In the genomic region with DNA sequence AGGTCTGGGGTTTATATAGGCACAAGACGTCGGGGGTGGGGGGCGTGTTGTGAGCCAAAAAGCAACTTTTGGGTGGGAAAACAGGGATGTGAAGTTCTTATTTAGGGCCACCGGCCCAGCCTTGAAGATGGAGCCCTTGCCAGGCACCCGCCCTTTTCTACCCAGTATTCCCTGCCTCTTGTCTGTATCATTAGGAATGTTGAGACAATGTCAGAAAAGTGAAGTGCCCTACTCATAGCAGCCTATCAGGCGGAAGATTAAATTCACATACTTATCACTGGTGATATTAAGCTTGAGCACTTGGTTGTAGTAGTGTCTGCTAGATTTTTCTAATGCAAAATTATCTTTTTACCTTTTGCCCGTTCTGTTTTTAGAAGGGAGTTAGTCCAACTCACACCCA, we compare ENCODE assay signal across 34 cellular contexts.
"Had no signal": no experiment of that assay in that cellular context is flagged by ENCODE, and none has a peak within 500 bp of the region (broad histone marks: within the 10 kb centered on the region; RNA-seq: fewer than 3 reads in every experiment).

No MANE protein-coding gene starts in this region.

- DNase-seq: activated B cell treated with CpG ODN at 0.5 μM for 24 hours; activated CD4-positive, alpha-beta memory T cell treated with anti-CD3 and anti-CD28 coated beads for 36 hours; activated CD4-positive, alpha-beta T cell treated with anti-CD3 and anti-CD28 coated beads for 4 hours; activated CD4-positive, alpha-beta T cell treated with anti-CD3 and anti-CD28 coated beads, Interleukin-2, amount 10 ng/mL, durations not matched to agents 24 days and 14 days; activated CD4-positive, alpha-beta T cell treated with anti-CD3 and anti-CD28 coated beads, Interleukin-2, amount 50 U/mL, for 1 hour; activated CD4-positive, alpha-beta T cell treated with anti-CD3 and anti-CD28 coated beads, Interleukin-2, amount 50 U/mL, for 4 hours; activated CD4-positive, CD25-positive, alpha-beta regulatory T cell treated with anti-CD3 and anti-CD28 coated beads, Interleukin-2, amount 50 U/mL, for 72 hours; activated CD8-positive, alpha-beta memory T cell treated with anti-CD3 and anti-CD28 coated beads, Interleukin-2, amount 50 U/mL, for 4 hours; activated CD8-positive, alpha-beta T cell treated with anti-CD3 and anti-CD28 coated beads for 36 hours; activated effector memory CD4-positive, alpha-beta T cell treated with anti-CD3 and anti-CD28 coated beads, Interleukin-2, amount 50 U/mL, for 16 hours; activated gamma-delta T cell treated with Interleukin-2 at 50 U/mL for 16 hours; activated naive CD4-positive, alpha-beta T cell; activated naive CD4-positive, alpha-beta T cell treated with anti-CD3 and anti-CD28 coated beads for 36 hours; activated naive CD4-positive, alpha-beta T cell treated with anti-CD3 and anti-CD28 coated beads, Interleukin-2, amount 50 U/mL, for 16 hours; activated naive CD8-positive, alpha-beta T cell treated with anti-CD3 and anti-CD28 coated beads for 36 hours; activated T-cell treated with anti-CD3 and anti-CD28 coated beads for 4 hours; activated T-cell treated with anti-CD3 and anti-CD28 coated beads, Interleukin-2, amount 50 U/mL, for 1 hour; activated T-cell treated with anti-CD3 and anti-CD28 coated beads, Interleukin-2, amount 50 U/mL, for 4 hours; activated T-cell treated with anti-CD3 and anti-CD28 coated beads, Interleukin-2, amount 50 U/mL, for 72 hours; adrenal gland; amniotic stem cell; aorta; body of pancreas; brain microvascular endothelial cell; central memory CD4-positive, alpha-beta T cell; T-helper 1 cell; T-helper 2 cell; T-helper 9 cell had no signal

- ATAC-seq: activated CD8-positive, alpha-beta T cell treated with anti-CD3 and anti-CD28 coated beads for 36 hours; activated naive CD4-positive, alpha-beta T cell treated with anti-CD3 and anti-CD28 coated beads, Interleukin-2, amount 50 U/mL, for 72 hours; activated T-cell treated with anti-CD3 and anti-CD28 coated beads, Interleukin-2, amount 50 U/mL, for 4 hours; activated T-cell treated with anti-CD3 and anti-CD28 coated beads, Interleukin-2, amount 50 U/mL, for 72 hours; activated T-helper 17 cell treated with anti-CD3 and anti-CD28 coated beads, Interleukin-2, amount 50 U/mL, for 72 hours; body of pancreas had no signal

- H3K9me3 ChIP-seq: adrenal gland, body of pancreas, breast epithelium had no signal

- H3K36me3 ChIP-seq: adrenal gland, brain microvascular endothelial cell, breast epithelium had no signal

- H3K27ac ChIP-seq: adrenal gland, body of pancreas, brain microvascular endothelial cell, breast epithelium, VCaP had no signal

- H3K4me1 ChIP-seq: adrenal gland, body of pancreas, breast epithelium had no signal

- H3K27me3 ChIP-seq: adrenal gland, body of pancreas, brain microvascular endothelial cell, breast epithelium had no signal

- H3K4me3 ChIP-seq: adrenal gland, body of pancreas, breast epithelium had no signal

- FAIRE-seq: astrocyte, TTC549 had no signal
